In genomic region chr10:114821915-114822770, GRCh38 we compare ENCODE assay signal across 8 cellular contexts. TPM values are rescaled to one million over a fixed set of nuclear protein-coding genes. Genes with fewer than 3 reads are reported as not detected.
DNase-seq lines count a peak whose midpoint lies in the region; TF ChIP-seq lines count a peak whose summit lies in the region.

No MANE protein-coding gene starts in this region.

- H3K27me3 Mint-ChIP-seq in activated CD4-positive, alpha-beta memory T cell treated with anti-CD3 and anti-CD28 coated beads, Interleukin-2, amount 10 ng/mL, durations not matched to agents 7 days and 5 days = peaks cover 7% of the 10 kb centered on the region

- CTCF ChIA-PET in activated CD4-positive, alpha-beta memory T cell treated with anti-CD3 and anti-CD28 coated beads, Interleukin-2, amount 10 ng/mL, durations not matched to agents 7 days and 5 days (lab: Charles Lee) = interaction anchor here (0.6 to 3.4 kb wide), 27 partner anchors 8 to 630 kb away, joined by 3 to 39 read pairs (median 5); no protein-coding TSS in a partner anchor

- H3K4me3 ChIP-seq in epithelial cell of esophagus (ENCODE audit: low read length) (peak overlapping the region; percentile 71), stomach (peak overlapping the region; percentile 57 to 99 (median 82))

- H3K27ac Mint-ChIP-seq in activated CD4-positive, alpha-beta memory T cell treated with anti-CD3 and anti-CD28 coated beads, Interleukin-2, amount 10 ng/mL, durations not matched to agents 7 days and 5 days = peak overlapping the region; percentile 95

- H3K36me3 ChIP-seq in stomach = no peaks in the 10 kb centered on the region

- POLR2A ChIA-PET in activated CD4-positive, alpha-beta memory T cell treated with anti-CD3 and anti-CD28 coated beads, Interleukin-2, amount 10 ng/mL, durations not matched to agents 7 days and 5 days (lab: Charles Lee) = interaction anchor here (0.5 to 3.6 kb wide), 31 partner anchors 8 to 972 kb away, joined by 3 to 68 read pairs (median 5); partner anchors contain the start of genes CCDC186 and TRUB1

- peaks cover 28% of the 10 kb centered on the region for H3K36me3 Mint-ChIP-seq in activated CD4-positive, alpha-beta memory T cell treated with anti-CD3 and anti-CD28 coated beads, Interleukin-2, amount 10 ng/mL, durations not matched to agents 7 days and 5 days (ENCODE audit: low read depth)

- H3K27me3 ChIP-seq in stomach = no peaks in the 10 kb centered on the region

- 0 to 1% (median 0%) methylated on average over 24 to 79 of the region's 79 CpGs for WGBS in stomach, 5 donors

- DNase-seq in DMS153 treated with DMSO at 0.1 percent for 48 hours (lab: John Stamatoyannopoulos, UW; ENCODE audit: unreplicated experiment) = peak; percentile 50
- no peak for DNase-seq in DMS153 (lab: John Stamatoyannopoulos, UW)
- peak; percentile 42 for DNase-seq in GOT3 (lab: John Stamatoyannopoulos, UW)
- peak; percentile 49 for DNase-seq in activated CD4-positive, alpha-beta memory T cell treated with anti-CD3 and anti-CD28 coated beads, Interleukin-2, amount 10 ng/mL, durations not matched to agents 7 days and 5 days
- peak; percentile 49 for DNase-seq in epithelial cell of esophagus (ENCODE audit: low read depth)
- peak; percentile 16 for DNase-seq in mucosa of gallbladder (ENCODE audit: low spot score)
- peak; percentile 46 for DNase-seq in stomach

- TF ChIP-seq CTCF in LNCAP (IDR thresholded peaks at IDR 0.05) = peak; percentile 53
- no peak for TF ChIP-seq CTCF in epithelial cell of esophagus (IDR thresholded peaks at IDR 0.05; ENCODE audit: insufficient read depth, low read depth, low read length, missing control alignments)
- TF ChIP-seq CTCF in stomach (IDR thresholded peaks at IDR 0.05) = peak in 1 of 7 experiments; percentile 15

- H3K27ac ChIP-seq in stomach = peak overlapping the region; percentile 93 to 99 (median 98)

- H3K4me3 Mint-ChIP-seq in activated CD4-positive, alpha-beta memory T cell treated with anti-CD3 and anti-CD28 coated beads, Interleukin-2, amount 10 ng/mL, durations not matched to agents 7 days and 5 days = peak overlapping the region; percentile 86

- peaks cover 35 to 52% (median 42%) of the 10 kb centered on the region in 4 donors for H3K4me1 ChIP-seq in stomach

- no peaks in the 10 kb centered on the region for H3K9me3 Mint-ChIP-seq in activated CD4-positive, alpha-beta memory T cell treated with anti-CD3 and anti-CD28 coated beads, Interleukin-2, amount 10 ng/mL, durations not matched to agents 7 days and 5 days

- H3K9me3 ChIP-seq in stomach = no peaks in the 10 kb centered on the region

- no peak for TF ChIP-seq EP300 in stomach (IDR thresholded peaks at IDR 0.05)

- peaks cover 43% of the 10 kb centered on the region for H3K4me1 Mint-ChIP-seq in activated CD4-positive, alpha-beta memory T cell treated with anti-CD3 and anti-CD28 coated beads, Interleukin-2, amount 10 ng/mL, durations not matched to agents 7 days and 5 days

- intact Hi-C loops in stomach (cut with DNase I; ENCODE audit: low total_unique reads) = no loop called here

- no peak for TF ChIP-seq POLR2A in stomach (IDR thresholded peaks at IDR 0.05)

RNA-seq across cellular contexts. Expression of gene FHIP2A, which starts 0.6 kb away (rescaled TPM):
- 10 to 100 TPM; 34.3 to 39.2 TPM for total RNA-seq in activated CD4-positive, alpha-beta memory T cell treated with anti-CD3 and anti-CD28 coated beads, Interleukin-2, amount 10 ng/mL, durations not matched to agents 7 days and 5 days
- total RNA-seq in mucosa of gallbladder (27.6 TPM), stomach (100 to 1,000 TPM in 1 of 5 donors, 10 to 100 TPM in 3, under 1 TPM in 1; 0.87 to 264 (median 20.4) TPM)
- 1 to 10 TPM; 3.5 to 5.2 (median 4.3) TPM for polyA plus RNA-seq in stomach
